Comparison of ENCODE assay signal across 34 cellular contexts in the genomic region with DNA sequence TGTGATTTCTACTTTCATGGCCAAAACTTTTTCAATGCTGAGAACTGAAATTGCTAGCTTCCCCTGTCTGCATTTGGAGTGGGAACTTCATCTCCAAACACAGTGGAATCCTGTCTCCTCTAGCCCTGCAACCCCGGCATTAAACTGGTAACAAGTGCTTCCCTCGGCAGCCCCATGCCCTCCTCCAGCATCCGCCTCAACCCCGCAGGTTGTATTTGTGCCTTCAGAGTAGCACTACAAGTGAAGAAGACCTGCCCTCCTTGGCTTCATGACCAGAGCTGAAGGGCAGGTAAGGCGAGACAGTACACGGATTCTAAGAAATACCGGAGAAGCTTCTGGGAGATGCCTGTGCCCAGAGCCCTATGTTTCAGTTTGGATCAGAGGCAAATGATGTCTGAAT. TPM values are rescaled to one million over a fixed set of nuclear protein-coding genes. Genes with fewer than 3 reads are reported as not detected.
DNase-seq lines count a peak whose midpoint lies in the region; ATAC-seq and TF ChIP-seq lines count a peak whose summit lies in the region.
"Had no signal": no experiment of that assay in that cellular context is flagged by ENCODE, and none has a peak within 500 bp of the region (broad histone marks: within the 10 kb centered on the region; RNA-seq: fewer than 3 reads in every experiment).

No MANE protein-coding gene starts in this region.

- peaks cover 45% of the 10 kb centered on the region for H3K27me3 Mint-ChIP-seq in osteocyte (ENCODE audit: unreplicated experiment)

- H4K20me1 ChIP-seq in Karpas-422 (ENCODE audit: insufficient read depth, low read depth, low read length): no peaks in the 10 kb centered on the region
- H4K20me1 ChIP-seq: BLaER1; BLaER1 treated with 17β-estradiol and CSF1 and Interleukin-3, amounts not matched to agents 10 nM and 100 nM had no signal

- H3K36me3 ChIP-seq in parathyroid adenoma (ENCODE audit: control insufficient read depth, insufficient read depth, low read length): no peaks in the 10 kb centered on the region
- no peaks in the 10 kb centered on the region for H3K36me3 ChIP-seq in Karpas-422 (ENCODE audit: insufficient read depth, low read length)
- H3K36me3 ChIP-seq: BE2C; BLaER1; BLaER1 treated with 17β-estradiol and CSF1 and Interleukin-3, amounts not matched to agents 10 nM and 100 nM had no signal

- H3K9ac ChIP-seq in parathyroid adenoma (no peak overlapping the region), Karpas-422 (ENCODE audit: low read length) (no peak overlapping the region)
- H3K9ac ChIP-seq: BLaER1; BLaER1 treated with 17β-estradiol and CSF1 and Interleukin-3, amounts not matched to agents 10 nM and 100 nM had no signal

- no peak overlapping the region for H3K4me2 ChIP-seq in parathyroid adenoma (ENCODE audit: low read length)
- H3K4me2 ChIP-seq in Karpas-422 (ENCODE audit: low read depth, low read length, poor library complexity, severe bottlenecking): no peak overlapping the region
- H3K4me2 ChIP-seq: A549; BLaER1; BLaER1 treated with 17β-estradiol and CSF1 and Interleukin-3, amounts not matched to agents 10 nM and 100 nM had no signal

- H3K9me2 ChIP-seq in Karpas-422 (replicated peaks; ENCODE audit: insufficient read depth, low read length): no peaks in the 10 kb centered on the region

- H3K36me3 Mint-ChIP-seq in osteocyte (ENCODE audit: unreplicated experiment): no peaks in the 10 kb centered on the region
- H3K36me3 Mint-ChIP-seq: CD14-positive monocyte; CD4-positive, alpha-beta memory T cell; CD4-positive, CD25-positive, alpha-beta regulatory T cell; CD8-positive, alpha-beta memory T cell; CD8-positive, alpha-beta T cell had no signal

- no peak overlapping the region for H3K27ac ChIP-seq in parathyroid adenoma
- no peak overlapping the region for H3K27ac ChIP-seq in Karpas-422 (ENCODE audit: low read length)
- H3K27ac ChIP-seq: 22Rv1; A549; BLaER1; BLaER1 treated with 17β-estradiol and CSF1 and Interleukin-3, amounts not matched to agents 10 nM and 100 nM; C4-2B had no signal

- no peaks in the 10 kb centered on the region for H3K4me1 Mint-ChIP-seq in osteocyte (ENCODE audit: unreplicated experiment)
- H3K4me1 Mint-ChIP-seq: B cell; CD14-positive monocyte; CD4-positive, alpha-beta memory T cell; CD4-positive, CD25-positive, alpha-beta regulatory T cell; CD8-positive, alpha-beta memory T cell had no signal

- H2AFZ ChIP-seq in parathyroid adenoma (peak overlapping the region; percentile 13), Karpas-422 (ENCODE audit: low read length) (no peak overlapping the region)

- no peak overlapping the region for H3K4me3 ChIP-seq in parathyroid adenoma (ENCODE audit: low read depth, low read length)
- H3K4me3 ChIP-seq in Karpas-422 (ENCODE audit: low read length): no peak overlapping the region
- H3K4me3 ChIP-seq: A549; BLaER1; BLaER1 treated with 17β-estradiol and CSF1 and Interleukin-3, amounts not matched to agents 10 nM and 100 nM had no signal

- H3K4me1 ChIP-seq in parathyroid adenoma (no peaks in the 10 kb centered on the region), Karpas-422 (ENCODE audit: low read length) (peaks cover 10% of the 10 kb centered on the region)
- H3K4me1 ChIP-seq: A549; BE2C; BLaER1; BLaER1 treated with 17β-estradiol and CSF1 and Interleukin-3, amounts not matched to agents 10 nM and 100 nM; Caco-2 had no signal

- H3K9me3 ChIP-seq in parathyroid adenoma (ENCODE audit: control insufficient read depth, low read length) (no peaks in the 10 kb centered on the region), Karpas-422 (ENCODE audit: low read length) (no peaks in the 10 kb centered on the region)
- H3K9me3 ChIP-seq: A549, BE2C, Caco-2 had no signal

- ATAC-seq in GM21825 (IDR thresholded peaks at IDR 0.05; ENCODE audit: unreplicated experiment): no peak
- ATAC-seq: A549; CD8-positive, alpha-beta T cell had no signal

- H3K79me2 ChIP-seq in parathyroid adenoma (no peaks in the 10 kb centered on the region), Karpas-422 (ENCODE audit: low read length) (no peaks in the 10 kb centered on the region)

- no peak overlapping the region for H3K27ac Mint-ChIP-seq in osteocyte (ENCODE audit: unreplicated experiment)
- H3K27ac Mint-ChIP-seq: B cell; CD4-positive, alpha-beta memory T cell; CD4-positive, alpha-beta T cell; CD4-positive, CD25-positive, alpha-beta regulatory T cell; CD8-positive, alpha-beta memory T cell; CD8-positive, alpha-beta T cell had no signal

- H3K27me3 ChIP-seq in parathyroid adenoma (ENCODE audit: control insufficient read depth, insufficient read depth, low read length) (no peaks in the 10 kb centered on the region), Karpas-422 (ENCODE audit: low read length) (no peaks in the 10 kb centered on the region)
- H3K27me3 ChIP-seq: BE2C, BLaER1 had no signal

- TF ChIP-seq CTCF in osteocyte (IDR thresholded peaks at IDR 0.05): no peak
- TF ChIP-seq CTCF in parathyroid adenoma (IDR thresholded peaks at IDR 0.05): no peak

- H3K4me3 Mint-ChIP-seq in osteocyte (ENCODE audit: unreplicated experiment): no peak overlapping the region
- H3K4me3 Mint-ChIP-seq: B cell; CD4-positive, alpha-beta memory T cell; CD4-positive, alpha-beta T cell; CD4-positive, CD25-positive, alpha-beta regulatory T cell; CD8-positive, alpha-beta memory T cell; CD8-positive, alpha-beta T cell had no signal

- peak; percentile 59 for DNase-seq in osteocyte (ENCODE audit: extremely low spot score, unreplicated experiment)
- DNase-seq in Karpas-422: no peak
- DNase-seq: 8988T; ACHN; AML-193; BE2C; C1 segment of cervical spinal cord; Caco-2; Calu3; CD4-positive, alpha-beta memory T cell; CD4-positive, alpha-beta T cell; CD4-positive, CD25-positive, alpha-beta regulatory T cell; CD8-positive, alpha-beta memory T cell; CD8-positive, alpha-beta T cell; COR-L47; DMS 273 treated with DMSO at 0.1 percent for 48 hours; DMS153; DMS53; DMS79; DMS79 treated with DMSO at 0.1 percent for 48 hours; DND-41; EL had no signal

- no peaks in the 10 kb centered on the region for H3K9me3 Mint-ChIP-seq in osteocyte (ENCODE audit: unreplicated experiment)
- H3K9me3 Mint-ChIP-seq: CD4-positive, alpha-beta T cell; CD8-positive, alpha-beta T cell had no signal

RNA-seq across cellular contexts. Expression of gene C10orf53, which starts 16.9 kb away (rescaled TPM):
- not detected in 2 replicates for total RNA-seq in osteocyte
- total RNA-seq in Karpas-422 (2014; rRNA removed; shearing (Covaris generic); ENCODE audit: low replicate concordance): not detected in 2 replicates
- total RNA-seq: A172; A673; B cell; Caco-2; Calu3; CD4-positive, alpha-beta memory T cell; CD4-positive, alpha-beta T cell; CD4-positive, CD25-positive, alpha-beta regulatory T cell; CD8-positive, alpha-beta memory T cell; CD8-positive, alpha-beta T cell; Daoy had no signal
